7 cellular contexts compared by ENCODE assay signal in genomic region chr19:5687360-5688198, GRCh38. TPM values are rescaled to one million over a fixed set of nuclear protein-coding genes. Genes with fewer than 3 reads are reported as not detected.
DNase-seq lines count a peak whose midpoint lies in the region; ATAC-seq, FAIRE-seq and TF ChIP-seq lines count a peak whose summit lies in the region.

No MANE protein-coding gene starts in this region.

- peak; percentile 60 for TF ChIP-seq CTCF in activated CD8-positive, alpha-beta T cell treated with anti-CD3 and anti-CD28 coated beads for 36 hours (IDR thresholded peaks at IDR 0.05)

- no peaks in the 10 kb centered on the region for H3K9me3 Mint-ChIP-seq in activated CD8-positive, alpha-beta T cell treated with anti-CD3 and anti-CD28 coated beads for 36 hours
- no peaks in the 10 kb centered on the region for H3K9me3 Mint-ChIP-seq in stimulated activated effector memory CD8-positive, alpha-beta T cell treated with anti-CD3 and anti-CD28 coated beads, Interleukin-12 subunit alpha, Interleukin-12 subunit beta, amount 100 ng/mL, for 72 hours

- CTCF ChIA-PET in activated CD8-positive, alpha-beta T cell treated with anti-CD3 and anti-CD28 coated beads for 36 hours (lab: Charles Lee), result interaction anchor here (0.7 to 5.0 kb wide), 13 partner anchors 12 to 140 kb away, joined by 3 to 32 read pairs (median 5); partner anchors contain the start of genes CATSPERD, LONP1, SAFB and SAFB2

- ATAC-seq in HG03045 (IDR thresholded peaks at IDR 0.05; ENCODE audit: unreplicated experiment), result peak; percentile 0
- ATAC-seq in activated CD8-positive, alpha-beta T cell treated with anti-CD3 and anti-CD28 coated beads for 36 hours, result no peak
- ATAC-seq in stimulated activated effector memory CD8-positive, alpha-beta T cell treated with anti-CD3 and anti-CD28 coated beads, Interleukin-12 subunit alpha, Interleukin-12 subunit beta, amount 100 ng/mL, for 72 hours, result no peak

- peaks cover 16% of the 10 kb centered on the region for H3K4me1 Mint-ChIP-seq in activated CD8-positive, alpha-beta T cell treated with anti-CD3 and anti-CD28 coated beads for 36 hours (ENCODE audit: low read depth)
- H3K4me1 Mint-ChIP-seq in stimulated activated effector memory CD8-positive, alpha-beta T cell treated with anti-CD3 and anti-CD28 coated beads, Interleukin-12 subunit alpha, Interleukin-12 subunit beta, amount 100 ng/mL, for 72 hours, result peaks cover 31% of the 10 kb centered on the region

- no peak for DNase-seq in activated CD8-positive, alpha-beta T cell treated with anti-CD3 and anti-CD28 coated beads for 36 hours
- no peak for DNase-seq in stimulated activated effector memory CD8-positive, alpha-beta T cell treated with anti-CD3 and anti-CD28 coated beads, Interleukin-12 subunit alpha, Interleukin-12 subunit beta, amount 100 ng/mL, for 72 hours (ENCODE audit: low spot score in 2 of 2)
- DNase-seq in GM19239 (ENCODE audit: insufficient read length, low spot score) (no peak), putamen (ENCODE audit: low spot score) (no peak)
- no peak for DNase-seq in stimulated activated naive CD4-positive, alpha-beta T cell (lab: John Stamatoyannopoulos, UW)

- intact Hi-C loops in activated CD8-positive, alpha-beta T cell treated with anti-CD3 and anti-CD28 coated beads for 36 hours (cut with micrococcal nuclease), result no loop called here

- FAIRE-seq in GM19239 (lab: Jason Lieb, UNC), result no peak

- peaks cover 26% of the 10 kb centered on the region for H3K36me3 Mint-ChIP-seq in activated CD8-positive, alpha-beta T cell treated with anti-CD3 and anti-CD28 coated beads for 36 hours (ENCODE audit: low read depth)
- H3K36me3 Mint-ChIP-seq in stimulated activated effector memory CD8-positive, alpha-beta T cell treated with anti-CD3 and anti-CD28 coated beads, Interleukin-12 subunit alpha, Interleukin-12 subunit beta, amount 100 ng/mL, for 72 hours, result peaks cover 39% of the 10 kb centered on the region

- POLR2A ChIA-PET in activated CD8-positive, alpha-beta T cell treated with anti-CD3 and anti-CD28 coated beads for 36 hours (lab: Charles Lee), result interaction anchor here (0.6 to 20.6 kb wide), 5 partner anchors 10 to 100 kb away, joined by 3 to 516 read pairs (median 10); partner anchors contain the start of genes CATSPERD, LONP1, SAFB and SAFB2

- peak overlapping the region; percentile 75 for H3K4me3 Mint-ChIP-seq in activated CD8-positive, alpha-beta T cell treated with anti-CD3 and anti-CD28 coated beads for 36 hours
- H3K4me3 Mint-ChIP-seq in stimulated activated effector memory CD8-positive, alpha-beta T cell treated with anti-CD3 and anti-CD28 coated beads, Interleukin-12 subunit alpha, Interleukin-12 subunit beta, amount 100 ng/mL, for 72 hours, result peak overlapping the region; percentile 75

- no peaks in the 10 kb centered on the region for H3K27me3 Mint-ChIP-seq in activated CD8-positive, alpha-beta T cell treated with anti-CD3 and anti-CD28 coated beads for 36 hours

- no peak overlapping the region for H3K27ac Mint-ChIP-seq in activated CD8-positive, alpha-beta T cell treated with anti-CD3 and anti-CD28 coated beads for 36 hours
- H3K27ac Mint-ChIP-seq in stimulated activated effector memory CD8-positive, alpha-beta T cell treated with anti-CD3 and anti-CD28 coated beads, Interleukin-12 subunit alpha, Interleukin-12 subunit beta, amount 100 ng/mL, for 72 hours, result peak overlapping the region; percentile 68

- peak overlapping the region; percentile 8 for H3K4me3 ChIP-seq in iPS-11a (ENCODE audit: low read depth, low read length)

RNA-seq across cellular contexts. Expression of gene RPL36, which starts 2.5 kb away (rescaled TPM):
- 1,000 to 10,000 TPM; 1,711 to 1,715 TPM for total RNA-seq in activated CD8-positive, alpha-beta T cell treated with anti-CD3 and anti-CD28 coated beads for 36 hours

RNA-seq across cellular contexts. Expression of gene HSD11B1L, which starts 6.8 kb away (rescaled TPM):
- 1 to 10 TPM; 2.7 to 3.5 TPM for total RNA-seq in activated CD8-positive, alpha-beta T cell treated with anti-CD3 and anti-CD28 coated beads for 36 hours

RNA-seq across cellular contexts. Expression of gene MICOS13, which starts 7.3 kb away (rescaled TPM):
- total RNA-seq in activated CD8-positive, alpha-beta T cell treated with anti-CD3 and anti-CD28 coated beads for 36 hours, result 10 to 100 TPM; 49.4 TPM

RNA-seq across cellular contexts. Expression of gene LONP1, which starts 32.4 kb away (rescaled TPM):
- total RNA-seq in activated CD8-positive, alpha-beta T cell treated with anti-CD3 and anti-CD28 coated beads for 36 hours, result 100 to 1,000 TPM; 324 to 342 TPM

RNA-seq across cellular contexts. Expression of gene CATSPERD, which starts 32.9 kb away (rescaled TPM):
- total RNA-seq in activated CD8-positive, alpha-beta T cell treated with anti-CD3 and anti-CD28 coated beads for 36 hours, result not detected
